Comparison of ENCODE assay signal across 28 cellular contexts in the genomic region with DNA sequence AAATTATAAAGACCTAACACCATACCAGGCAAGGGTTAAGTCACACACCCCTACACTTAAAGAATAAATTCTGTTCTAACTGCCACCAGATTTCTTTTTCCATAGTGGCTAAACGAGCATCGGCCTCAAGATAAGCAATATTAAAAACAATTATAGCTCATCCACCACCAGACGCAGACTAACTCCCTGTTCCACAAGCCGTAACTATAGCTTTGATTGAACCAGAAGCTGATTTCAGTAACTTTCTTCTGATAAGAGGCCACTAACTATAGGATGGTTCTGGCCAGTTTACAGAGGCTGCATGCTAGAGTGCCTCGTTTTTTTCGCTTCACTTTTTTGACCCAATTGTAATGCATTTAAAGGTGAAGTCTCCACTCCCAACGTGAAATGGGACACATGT.
"Had no signal": no experiment of that assay in that cellular context is flagged by ENCODE, and none has a peak within 500 bp of the region (broad histone marks: within the 10 kb centered on the region; RNA-seq: fewer than 3 reads in every experiment).

No MANE protein-coding gene starts in this region.

- DNase-seq: activated CD4-positive, alpha-beta memory T cell treated with anti-CD3 and anti-CD28 coated beads for 36 hours; activated CD4-positive, alpha-beta T cell treated with anti-CD3 and anti-CD28 coated beads for 36 hours; activated CD4-positive, alpha-beta T cell treated with anti-CD3 and anti-CD28 coated beads, Interleukin-2, amount 10 ng/mL, durations not matched to agents 24 days and 14 days; activated CD4-positive, CD25-positive, alpha-beta regulatory T cell; activated CD4-positive, CD25-positive, alpha-beta regulatory T cell treated with anti-CD3 and anti-CD28 coated beads, Interleukin-2, amount 50 U/mL, for 72 hours; activated CD8-positive, alpha-beta memory T cell treated with anti-CD3 and anti-CD28 coated beads, Interleukin-2, amount 10 ng/mL, durations not matched to agents 7 days and 5 days; activated CD8-positive, alpha-beta memory T cell treated with anti-CD3 and anti-CD28 coated beads, Interleukin-2, amount 50 U/mL, for 4 hours; activated CD8-positive, alpha-beta T cell treated with anti-CD3 and anti-CD28 coated beads, Interleukin-2, amount 10 ng/mL, durations not matched to agents 7 days and 5 days; activated gamma-delta T cell; activated naive CD4-positive, alpha-beta T cell; activated naive CD4-positive, alpha-beta T cell treated with anti-CD3 and anti-CD28 coated beads, Interleukin-2, amount 10 ng/mL, durations not matched to agents 7 days and 5 days; activated T-cell treated with anti-CD3 and anti-CD28 coated beads for 4 hours; activated T-cell treated with anti-CD3 and anti-CD28 coated beads, Interleukin-2, amount 50 U/mL, for 24 hours; activated T-cell treated with anti-CD3 and anti-CD28 coated beads, Interleukin-2, amount 50 U/mL, for 72 hours; amniotic stem cell; anterior cingulate cortex; caudate nucleus; cortex of kidney; dermis blood vessel endothelial cell; effector CD4-positive, alpha-beta T cell; effector memory CD8-positive, alpha-beta T cell; erythroblast; foreskin melanocyte; hippocampal formation; T-helper 2 cell had no signal

- H3K36me3 ChIP-seq: esophagus muscularis mucosa, gastroesophageal sphincter had no signal

- H3K27me3 ChIP-seq: esophagus muscularis mucosa, gastroesophageal sphincter had no signal

- H3K4me3 ChIP-seq: esophagus muscularis mucosa, gastroesophageal sphincter had no signal

- ATAC-seq: activated CD4-positive, alpha-beta T cell treated with anti-CD3 and anti-CD28 coated beads for 36 hours; activated CD8-positive, alpha-beta memory T cell treated with anti-CD3 and anti-CD28 coated beads, Interleukin-2, amount 10 ng/mL, durations not matched to agents 7 days and 5 days; activated CD8-positive, alpha-beta T cell treated with anti-CD3 and anti-CD28 coated beads, Interleukin-2, amount 10 ng/mL, durations not matched to agents 7 days and 5 days; activated naive CD4-positive, alpha-beta T cell treated with anti-CD3 and anti-CD28 coated beads, Interleukin-2, amount 50 U/mL, for 72 hours; activated T-cell treated with anti-CD3 and anti-CD28 coated beads, Interleukin-2, amount 50 U/mL, for 72 hours; effector memory CD8-positive, alpha-beta T cell; gastroesophageal sphincter had no signal

- H3K27ac ChIP-seq: esophagus muscularis mucosa, gastroesophageal sphincter had no signal

- H3K9me3 ChIP-seq: esophagus muscularis mucosa, gastroesophageal sphincter had no signal
